1 cellular context compared by ENCODE assay signal in genomic region chr15:36356978-36357582, GRCh38.
TF ChIP-seq lines count a peak whose summit lies in the region.

No MANE protein-coding gene starts in this region.

TF ChIP-seq in HepG2, 621 proteins besides CTCF, POLR2A, EP300 and RAD21 (continued from another document):
- no peak for TF ChIP-seq ZNF280D (CRISPR knock-in tag; IDR thresholded peaks at IDR 0.05)
- TF ChIP-seq EEA1 (CRISPR knock-in tag; IDR thresholded peaks at IDR 0.05; ENCODE audit: borderline replicate concordance) = no peak
- TF ChIP-seq ZNF619 (CRISPR knock-in tag; IDR thresholded peaks at IDR 0.05) = no peak
- no peak for TF ChIP-seq DMAP1 (CRISPR knock-in tag; IDR thresholded peaks at IDR 0.05)
- no peak for TF ChIP-seq TAF1 (CRISPR knock-in tag; IDR thresholded peaks at IDR 0.05)
- no peak for TF ChIP-seq KLF15 (CRISPR knock-in tag; IDR thresholded peaks at IDR 0.05; ENCODE audit: borderline replicate concordance)
TF ChIP-seq in HepG2: peak in this region for 0.
